In genomic region chr3:12706504-12707253, GRCh38 we compare ENCODE assay signal across 8 cellular contexts. TPM values are rescaled to one million over a fixed set of nuclear protein-coding genes. Genes with fewer than 3 reads are reported as not detected.
DNase-seq lines count a peak whose midpoint lies in the region; ATAC-seq and TF ChIP-seq lines count a peak whose summit lies in the region.

No MANE protein-coding gene starts in this region.

- H2AK5ac ChIP-seq in mesenchymal stem cell (ENCODE audit: low read length, severe bottlenecking), result no peak overlapping the region

- POLR2A ChIA-PET in AG04450 (lab: Yijun Ruan, JAX), result no interaction called here

- TF ChIP-seq CTCF in AG04450 (IDR thresholded peaks at IDR 0.05; ENCODE audit: low read depth, low read length), result peak; percentile 85

- no peak overlapping the region for H3K23ac ChIP-seq in mesenchymal stem cell (ENCODE audit: low read length in 2 of 2)

- H3K9me3 ChIP-seq in AG04450 (ENCODE audit: control insufficient read depth, insufficient read depth, low read length), result no peaks in the 10 kb centered on the region
- H3K9me3 ChIP-seq in mesenchymal stem cell (ENCODE audit: control insufficient read depth, low read length), result no peaks in the 10 kb centered on the region

- H3K4me1 ChIP-seq in mesenchymal stem cell (ENCODE audit: control insufficient read depth, insufficient read depth, low read depth, low read length), result peaks cover 2% of the 10 kb centered on the region

- CTCF ChIA-PET in AG04450 (lab: Charles Lee), result interaction anchor here (0.5 to 2.2 kb wide), 25 partner anchors 9 to 571 kb away, joined by 3 to 23 read pairs (median 3); partner anchors contain the start of genes RAF1, RPL32 and TSEN2

- DNase-seq in AG04450 (ENCODE audit: low read depth, low spot score) (no peak), NCI-H226 (peak; percentile 66), dedifferentiated amniotic fluid mesenchymal stem cell (ENCODE audit: extremely low spot score) (peak; percentile 58), mesenchymal stem cell (peak; percentile 78)
- peak; percentile 30 for DNase-seq in activated CD4-positive, alpha-beta T cell treated with anti-CD3 and anti-CD28 coated beads for 1 hour
- peak; percentile 9 to 40 for DNase-seq in stimulated activated CD8-positive, alpha-beta memory T cell treated with anti-CD3 and anti-CD28 coated beads, Interleukin-7, amount 100 ng/mL, for 48 hours (ENCODE audit: extremely low read depth in 1 of 2, low read depth in 1 of 2)

- H2BK5ac ChIP-seq in mesenchymal stem cell (ENCODE audit: low read depth, low read length, poor library complexity, severe bottlenecking), result no peak overlapping the region

- H2BK15ac ChIP-seq in mesenchymal stem cell (ENCODE audit: low read depth, poor library complexity, severe bottlenecking), result no peak overlapping the region

- H3K27ac ChIP-seq in AG04450 (ENCODE audit: low read depth, low read length) (no peak overlapping the region), mesenchymal stem cell (ENCODE audit: low read length, poor library complexity, severe bottlenecking) (no peak overlapping the region)

- no peak overlapping the region for H2BK12ac ChIP-seq in mesenchymal stem cell (ENCODE audit: low read length in 2 of 2)

- no peaks in the 10 kb centered on the region for H3K36me3 ChIP-seq in mesenchymal stem cell (ENCODE audit: control insufficient read depth in 1 of 2, insufficient read depth in 2 of 2, low read depth in 1 of 2, low read length in 2 of 2)

- H2AFZ ChIP-seq in mesenchymal stem cell (ENCODE audit: low read depth, low read length), result no peak overlapping the region

- H3K18ac ChIP-seq in mesenchymal stem cell (ENCODE audit: low read depth in 1 of 2, low read length in 2 of 2), result no peak overlapping the region

- WGBS in mesenchymal stem cell, result 79% methylated on average over 1 of the region's 2 CpGs

- no peak overlapping the region for H3K4me2 ChIP-seq in mesenchymal stem cell (ENCODE audit: low read length, poor library complexity, severe bottlenecking)

- no peaks in the 10 kb centered on the region for H3K79me1 ChIP-seq in mesenchymal stem cell (replicated peaks; ENCODE audit: low read length, poor library complexity, severe bottlenecking)

- H4K8ac ChIP-seq in mesenchymal stem cell (ENCODE audit: low read length), result no peak overlapping the region

- H3K27me3 ChIP-seq in AG04450 (ENCODE audit: control insufficient read depth, insufficient read depth, low read length) (no peaks in the 10 kb centered on the region), mesenchymal stem cell (ENCODE audit: control insufficient read depth in 1 of 2, insufficient read depth in 1 of 2, low read length in 2 of 2) (peaks cover 5 to 63% of the 10 kb centered on the region in 2 experiments)

- ATAC-seq in GM18511 (IDR thresholded peaks at IDR 0.05; ENCODE audit: unreplicated experiment) (peak; percentile 84), HG03095 (IDR thresholded peaks at IDR 0.05; ENCODE audit: unreplicated experiment) (peak; percentile 92)

- no peak overlapping the region for H3K14ac ChIP-seq in mesenchymal stem cell (ENCODE audit: low read length in 2 of 2)

- H4K91ac ChIP-seq in mesenchymal stem cell (ENCODE audit: low read length), result no peak overlapping the region

- no peak overlapping the region for H3K9ac ChIP-seq in mesenchymal stem cell (ENCODE audit: low read length)

- H3K4me3 ChIP-seq in AG04450 (ENCODE audit: low read depth, low read length), result no peak overlapping the region
- H3K4me3 ChIP-seq in mesenchymal stem cell (ENCODE audit: insufficient read depth in 1 of 2, low read depth in 1 of 2, low read length in 2 of 2), result no peak overlapping the region

- no peak overlapping the region for H2BK120ac ChIP-seq in mesenchymal stem cell (ENCODE audit: low read depth, low read length)

- H3K4ac ChIP-seq in mesenchymal stem cell (ENCODE audit: low read depth in 1 of 2, low read length in 2 of 2), result no peak overlapping the region

RNA-seq across cellular contexts. Expression of gene RAF1, which starts 42.8 kb away (rescaled TPM):
- polyA plus RNA-seq in AG04450 (2011; rRNA removed), result 140 and 141 TPM in 2 replicates
- 151 and 173 TPM in 2 replicates for polyA minus RNA-seq in AG04450 (2011; rRNA and poly(A)+ RNA removed)
- 43.4 TPM for polyA plus RNA-seq in mesenchymal stem cell (2013, experiment 1 of 2)
- polyA plus RNA-seq in mesenchymal stem cell (2013, experiment 2 of 2), result 42.6 TPM

RNA-seq across cellular contexts. Expression of gene TMEM40, which starts 52.4 kb away (rescaled TPM):
- polyA plus RNA-seq in AG04450 (2011; rRNA removed), result 0.41 and 0.47 TPM in 2 replicates
- 1.1 TPM in 1 of 2 replicates, not detected in the other for polyA minus RNA-seq in AG04450 (2011; rRNA and poly(A)+ RNA removed)
- 0.08 TPM for polyA plus RNA-seq in mesenchymal stem cell (2013, experiment 1 of 2)
- 0.03 TPM for polyA plus RNA-seq in mesenchymal stem cell (2013, experiment 2 of 2)
